20 cellular contexts compared by ENCODE assay signal in genomic region chr16:9657659-9658058, GRCh38.
"Had no signal": no experiment of that assay in that cellular context is flagged by ENCODE, and none has a peak within 500 bp of the region (broad histone marks: within the 10 kb centered on the region; RNA-seq: fewer than 3 reads in every experiment).

No MANE protein-coding gene starts in this region.

- H3K4me1 Mint-ChIP-seq: T-cell had no signal

- H3K36me3 Mint-ChIP-seq: T-cell had no signal

- H3K9ac ChIP-seq: SK-N-SH had no signal

- H3K4me3 Mint-ChIP-seq: T-cell; T-helper 1 cell treated with Interleukin-12 subunit alpha and Interleukin-12 subunit beta and Interleukin-4 antibody, amounts not matched to agents 30 μg/mL and 1 μg/mL, for 36 hours had no signal

- FAIRE-seq: RCC 7860 had no signal

- DNase-seq: KBM-7, MV-4-11, NCI-H1048, NCI-H1105, NCI-H1417, NCI-H146, NCI-H1694 treated with DMSO at 0.1 percent for 48 hours, NCI-H1930, NCI-H2081, NCI-H2171, NCI-H226, NCI-H446, NCI-H510A treated with DMSO at 0.1 percent for 48 hours, RPMI8226, SHP77, SK-N-SH, SW 1271, T-cell had no signal

- H3K9me3 ChIP-seq: SK-N-SH had no signal

- H3K27ac Mint-ChIP-seq: T-cell; T-helper 1 cell treated with Interleukin-12 subunit alpha and Interleukin-12 subunit beta and Interleukin-4 antibody, amounts not matched to agents 30 μg/mL and 1 μg/mL, for 36 hours had no signal

- ATAC-seq: T-cell had no signal
